In genomic region chr13:82627183-82627582, GRCh38 we compare ENCODE assay signal across 18 cellular contexts.
DNase-seq lines count a peak whose midpoint lies in the region; ATAC-seq, FAIRE-seq and TF ChIP-seq lines count a peak whose summit lies in the region.
"Had no signal": no experiment of that assay in that cellular context is flagged by ENCODE, and none has a peak within 500 bp of the region (broad histone marks: within the 10 kb centered on the region; RNA-seq: fewer than 3 reads in every experiment).

No MANE protein-coding gene starts in this region.

- DNase-seq in DMS153 (lab: John Stamatoyannopoulos, UW) (peak; percentile 58), HT-29 (ENCODE audit: low spot score) (peak; percentile 30), RKO (ENCODE audit: low spot score) (peak; percentile 16), fibroblast of the aortic adventitia (ENCODE audit: low read depth) (peak; percentile 43), GM19239 (ENCODE audit: insufficient read length, low spot score) (no peak), SHP77 treated with DMSO at 0.1 percent for 48 hours (lab: John Stamatoyannopoulos, UW) (no peak), mesothelial cell of epicardium (ENCODE audit: low spot score in 2 of 2, unreplicated experiment in 2 of 2) (no peak)
- no peak for DNase-seq in activated CD4-positive, alpha-beta T cell treated with anti-CD3 and anti-CD28 coated beads for 36 hours
- DNase-seq: activated CD4-positive, alpha-beta T cell treated with anti-CD3 and anti-CD28 coated beads, Interleukin-2, amount 10 ng/mL, durations not matched to agents 24 days and 14 days; activated T-cell treated with anti-CD3 and anti-CD28 coated beads for 4 hours; left ventricle myocardium superior; MV-4-11; naive thymus-derived CD8-positive, alpha-beta T cell; psoas muscle; substantia nigra had no signal

- no peaks in the 10 kb centered on the region for H3K4me1 Mint-ChIP-seq in activated CD4-positive, alpha-beta T cell treated with anti-CD3 and anti-CD28 coated beads for 36 hours
- no peaks in the 10 kb centered on the region for H3K4me1 Mint-ChIP-seq in mesothelial cell of epicardium
- H3K4me1 Mint-ChIP-seq: activated CD4-positive, alpha-beta T cell treated with anti-CD3 and anti-CD28 coated beads, Interleukin-2, amount 10 ng/mL, durations not matched to agents 24 days and 14 days; CD14-positive monocyte; naive thymus-derived CD8-positive, alpha-beta T cell had no signal

- intact Hi-C loops in activated CD4-positive, alpha-beta T cell treated with anti-CD3 and anti-CD28 coated beads for 36 hours (cut with DNase I, micrococcal nuclease) = no loop called here

- H3K36me3 Mint-ChIP-seq in activated CD4-positive, alpha-beta T cell treated with anti-CD3 and anti-CD28 coated beads for 36 hours (ENCODE audit: low read depth) = no peaks in the 10 kb centered on the region
- H3K36me3 Mint-ChIP-seq in mesothelial cell of epicardium = no peaks in the 10 kb centered on the region
- H3K36me3 Mint-ChIP-seq: activated naive CD8-positive, alpha-beta T cell; CD14-positive monocyte; naive thymus-derived CD8-positive, alpha-beta T cell had no signal

- H3K27me3 Mint-ChIP-seq in activated CD4-positive, alpha-beta T cell treated with anti-CD3 and anti-CD28 coated beads for 36 hours = no peaks in the 10 kb centered on the region
- H3K27me3 Mint-ChIP-seq in mesothelial cell of epicardium (ENCODE audit: low read depth) = no peaks in the 10 kb centered on the region
- H3K27me3 Mint-ChIP-seq: activated CD4-positive, alpha-beta T cell treated with anti-CD3 and anti-CD28 coated beads, Interleukin-2, amount 10 ng/mL, durations not matched to agents 24 days and 14 days; activated naive CD8-positive, alpha-beta T cell; naive thymus-derived CD8-positive, alpha-beta T cell had no signal

- POLR2A ChIA-PET in activated CD4-positive, alpha-beta T cell treated with anti-CD3 and anti-CD28 coated beads for 36 hours (lab: Charles Lee) = no interaction called here

- no peak overlapping the region for H3K4me3 Mint-ChIP-seq in activated CD4-positive, alpha-beta T cell treated with anti-CD3 and anti-CD28 coated beads for 36 hours
- no peak overlapping the region for H3K4me3 Mint-ChIP-seq in mesothelial cell of epicardium
- H3K4me3 Mint-ChIP-seq: activated CD4-positive, alpha-beta T cell treated with anti-CD3 and anti-CD28 coated beads, Interleukin-2, amount 10 ng/mL, durations not matched to agents 24 days and 14 days; activated naive CD8-positive, alpha-beta T cell; CD14-positive monocyte; naive thymus-derived CD8-positive, alpha-beta T cell had no signal

- FAIRE-seq in GM19239 (lab: Jason Lieb, UNC) = no peak
- FAIRE-seq: GM12892 had no signal

- CTCF ChIA-PET in activated CD4-positive, alpha-beta T cell treated with anti-CD3 and anti-CD28 coated beads for 36 hours (lab: Charles Lee) = no interaction called here

- peaks cover 2% of the 10 kb centered on the region for H3K9me3 Mint-ChIP-seq in activated CD4-positive, alpha-beta T cell treated with anti-CD3 and anti-CD28 coated beads for 36 hours (ENCODE audit: low read depth)
- H3K9me3 Mint-ChIP-seq in mesothelial cell of epicardium = no peaks in the 10 kb centered on the region
- H3K9me3 Mint-ChIP-seq: activated CD4-positive, alpha-beta T cell treated with anti-CD3 and anti-CD28 coated beads, Interleukin-2, amount 10 ng/mL, durations not matched to agents 24 days and 14 days had no signal

- TF ChIP-seq CTCF in fibroblast of the aortic adventitia (IDR thresholded peaks at IDR 0.05; ENCODE audit: insufficient read depth, low read length) = no peak
- no peak for TF ChIP-seq CTCF in mesothelial cell of epicardium (IDR thresholded peaks at IDR 0.05; ENCODE audit: unreplicated experiment)

- H3K4me3 ChIP-seq in fibroblast of the aortic adventitia (ENCODE audit: low read depth, low read length) = no peak overlapping the region
- H3K4me3 ChIP-seq: psoas muscle had no signal

- no peak overlapping the region for H3K27ac Mint-ChIP-seq in activated CD4-positive, alpha-beta T cell treated with anti-CD3 and anti-CD28 coated beads for 36 hours
- H3K27ac Mint-ChIP-seq in mesothelial cell of epicardium = no peak overlapping the region
- H3K27ac Mint-ChIP-seq: activated CD4-positive, alpha-beta T cell treated with anti-CD3 and anti-CD28 coated beads, Interleukin-2, amount 10 ng/mL, durations not matched to agents 24 days and 14 days; activated naive CD8-positive, alpha-beta T cell; CD14-positive monocyte; naive thymus-derived CD8-positive, alpha-beta T cell had no signal

- no peak for ATAC-seq in activated CD4-positive, alpha-beta T cell treated with anti-CD3 and anti-CD28 coated beads for 36 hours
- ATAC-seq: left ventricle myocardium superior; naive thymus-derived CD8-positive, alpha-beta T cell; psoas muscle had no signal

Comparison
In these comparisons a context has a peak if more than half of its experiments do, and no peak if none do; other contexts are left out.
1. DNase-seq: peak in DMS153 (single experiment), HT-29 (single experiment), RKO (single experiment) and fibroblast of the aortic adventitia (single experiment); none in activated CD4-positive, alpha-beta T cell treated with anti-CD3 and anti-CD28 coated beads for 36 hours (single experiment), GM19239 (single experiment), SHP77 treated with DMSO at 0.1 percent for 48 hours (single experiment) and mesothelial cell of epicardium (0 of 2).